ENCODE assay signal across 28 cellular contexts in genomic region chr22:48539261-48539660, GRCh38.
"Had no signal": no experiment of that assay in that cellular context is flagged by ENCODE, and none has a peak within 500 bp of the region (broad histone marks: within the 10 kb centered on the region; RNA-seq: fewer than 3 reads in every experiment).

No MANE protein-coding gene starts in this region.

- H3K9me3 ChIP-seq: breast epithelium, colonic mucosa, gastrocnemius medialis, heart left ventricle had no signal

- H3K4me1 ChIP-seq: breast epithelium, colonic mucosa, heart left ventricle had no signal

- H3K27me3 ChIP-seq: cardiac muscle cell, colonic mucosa, gastrocnemius medialis had no signal

- H3K36me3 Mint-ChIP-seq: activated naive CD8-positive, alpha-beta T cell had no signal

- H3K4me3 Mint-ChIP-seq: activated B cell treated with CpG ODN at 0.5 μM for 24 hours; activated CD8-positive, alpha-beta T cell treated with anti-CD3 and anti-CD28 coated beads for 36 hours; activated naive CD8-positive, alpha-beta T cell; activated T-cell treated with anti-CD3 and anti-CD28 coated beads, Interleukin-2, amount 50 U/mL, for 4 hours; activated T-helper 17 cell treated with anti-CD3 and anti-CD28 coated beads, Interleukin-2, amount 50 U/mL, for 72 hours had no signal

- ATAC-seq: activated CD4-positive, CD25-positive, alpha-beta regulatory T cell treated with anti-CD3 and anti-CD28 coated beads, Interleukin-2, amount 50 U/mL, for 24 hours; activated CD8-positive, alpha-beta T cell treated with anti-CD3 and anti-CD28 coated beads for 36 hours; activated T-cell treated with anti-CD3 and anti-CD28 coated beads, Interleukin-2, amount 50 U/mL, for 4 hours; activated T-helper 17 cell treated with anti-CD3 and anti-CD28 coated beads, Interleukin-2, amount 50 U/mL, for 72 hours; esophagus mucosa; gastrocnemius medialis; heart left ventricle had no signal

- H3K36me3 ChIP-seq: breast epithelium, cardiac muscle cell, colonic mucosa, gastrocnemius medialis, heart left ventricle had no signal

- H3K27me3 Mint-ChIP-seq: activated CD8-positive, alpha-beta T cell treated with anti-CD3 and anti-CD28 coated beads for 36 hours; activated naive CD8-positive, alpha-beta T cell; activated T-helper 17 cell treated with anti-CD3 and anti-CD28 coated beads, Interleukin-2, amount 50 U/mL, for 72 hours had no signal

- DNase-seq: activated B cell treated with CpG ODN at 0.5 μM for 24 hours; activated CD4-positive, alpha-beta T cell treated with anti-CD3 and anti-CD28 coated beads for 48 hours; activated CD4-positive, alpha-beta T cell treated with anti-CD3 and anti-CD28 coated beads, Interleukin-2, amount 50 U/mL, for 1 hour; activated CD4-positive, alpha-beta T cell treated with anti-CD3 and anti-CD28 coated beads, Interleukin-2, amount 50 U/mL, for 48 hours; activated CD8-positive, alpha-beta memory T cell treated with anti-CD3 and anti-CD28 coated beads for 24 hours; activated CD8-positive, alpha-beta T cell treated with anti-CD3 and anti-CD28 coated beads for 36 hours; activated effector memory CD4-positive, alpha-beta T cell treated with Interleukin-2 at 50 U/mL for 16 hours; activated gamma-delta T cell treated with Interleukin-2 at 50 U/mL for 16 hours; activated naive CD4-positive, alpha-beta T cell treated with anti-CD3 and anti-CD28 coated beads, Interleukin-2, amount 50 U/mL, for 16 hours; activated naive CD4-positive, alpha-beta T cell treated with Interleukin-2 at 50 U/mL for 16 hours; activated T-cell treated with anti-CD3 and anti-CD28 coated beads, Interleukin-2, amount 50 U/mL, for 4 hours; amniotic stem cell; anterior cingulate cortex; central memory CD4-positive, alpha-beta T cell; colonic mucosa; effector CD8-positive, alpha-beta T cell; foreskin fibroblast; gastrocnemius medialis; glutamatergic neuron; heart left ventricle; T-helper 1 cell; T-helper 2 cell had no signal

- H3K27ac ChIP-seq: cardiac muscle cell, colonic mucosa, gastrocnemius medialis, heart left ventricle had no signal

- H3K4me1 Mint-ChIP-seq: activated B cell treated with CpG ODN at 0.5 μM for 24 hours; activated T-helper 17 cell treated with anti-CD3 and anti-CD28 coated beads, Interleukin-2, amount 50 U/mL, for 72 hours had no signal

- H3K9me3 Mint-ChIP-seq: activated B cell treated with CpG ODN at 0.5 μM for 24 hours; activated T-cell treated with anti-CD3 and anti-CD28 coated beads, Interleukin-2, amount 50 U/mL, for 4 hours; activated T-helper 17 cell treated with anti-CD3 and anti-CD28 coated beads, Interleukin-2, amount 50 U/mL, for 72 hours had no signal

- H3K4me3 ChIP-seq: breast epithelium, cardiac muscle cell, colonic mucosa, gastrocnemius medialis, heart left ventricle had no signal

- H3K27ac Mint-ChIP-seq: activated B cell treated with CpG ODN at 0.5 μM for 24 hours; activated CD8-positive, alpha-beta T cell treated with anti-CD3 and anti-CD28 coated beads for 36 hours; activated naive CD8-positive, alpha-beta T cell; activated T-helper 17 cell treated with anti-CD3 and anti-CD28 coated beads, Interleukin-2, amount 50 U/mL, for 72 hours had no signal
